Comparison of ENCODE assay signal across 13 cellular contexts in genomic region chr1:228345201-228345930, GRCh38.
DNase-seq lines count a peak whose midpoint lies in the region; ATAC-seq and TF ChIP-seq lines count a peak whose summit lies in the region.
"Had no signal": no experiment of that assay in that cellular context is flagged by ENCODE, and none has a peak within 500 bp of the region (broad histone marks: within the 10 kb centered on the region; RNA-seq: fewer than 3 reads in every experiment).

No MANE protein-coding gene starts in this region.

- ATAC-seq in WTC11 (no peak), GM18517 (IDR thresholded peaks at IDR 0.05; ENCODE audit: unreplicated experiment) (no peak), HG02852 (IDR thresholded peaks at IDR 0.05; ENCODE audit: unreplicated experiment) (no peak)
- ATAC-seq: activated CD8-positive, alpha-beta T cell treated with anti-CD3 and anti-CD28 coated beads, Interleukin-2, amount 10 ng/mL, durations not matched to agents 7 days and 5 days had no signal

- H3K4me3 ChIP-seq in GM06990 (replicated peaks; ENCODE audit: low read depth, low read length), result no peak overlapping the region
- H3K4me3 ChIP-seq: skin epidermis had no signal

- H3K4me1 Mint-ChIP-seq in WTC11 (no peaks in the 10 kb centered on the region), progenitor cell of endocrine pancreas (ENCODE audit: low read depth) (no peaks in the 10 kb centered on the region)

- H3K27me3 ChIP-seq in GM06990 (replicated peaks; ENCODE audit: control insufficient read depth, insufficient read depth, low read length), result no peaks in the 10 kb centered on the region
- H3K27me3 ChIP-seq: neutrophil had no signal

- peaks cover 11% of the 10 kb centered on the region for H3K36me3 Mint-ChIP-seq in WTC11
- H3K36me3 Mint-ChIP-seq in progenitor cell of endocrine pancreas (ENCODE audit: insufficient read depth), result peaks cover 11% of the 10 kb centered on the region

- no peaks in the 10 kb centered on the region for H3K36me3 ChIP-seq in GM06990 (ENCODE audit: control insufficient read depth, insufficient read depth, low read length)
- H3K36me3 ChIP-seq: neutrophil had no signal

- peak; percentile 1 for DNase-seq in GM06990 (ENCODE audit: extremely low read depth, insufficient read length)
- peak; percentile 8 for DNase-seq in WTC11 (ENCODE audit: low spot score)
- DNase-seq in islet precursor cell, result peak; percentile 45
- no peak for DNase-seq in progenitor cell of endocrine pancreas (ENCODE audit: low spot score, unreplicated experiment)
- DNase-seq in NCI-H526 (lab: John Stamatoyannopoulos, UW), result no peak
- DNase-seq: activated CD8-positive, alpha-beta T cell treated with anti-CD3 and anti-CD28 coated beads, Interleukin-2, amount 10 ng/mL, durations not matched to agents 7 days and 5 days; NCI-H1436; stimulated activated CD4-positive, alpha-beta T cell treated with anti-CD3 and anti-CD28 coated beads, Interleukin-4, amount 100 ng/mL, for 24 hours; SW 1271 had no signal

- H3K9me3 Mint-ChIP-seq in WTC11, result peaks cover 12% of the 10 kb centered on the region
- peaks cover 7% of the 10 kb centered on the region for H3K9me3 Mint-ChIP-seq in progenitor cell of endocrine pancreas (ENCODE audit: low read depth)

- H3K27me3 Mint-ChIP-seq in WTC11 (ENCODE audit: low read depth), result no peaks in the 10 kb centered on the region
- no peaks in the 10 kb centered on the region for H3K27me3 Mint-ChIP-seq in progenitor cell of endocrine pancreas

- no peak overlapping the region for H3K4me3 Mint-ChIP-seq in WTC11
- H3K4me3 Mint-ChIP-seq in progenitor cell of endocrine pancreas (ENCODE audit: low read depth), result no peak overlapping the region
- H3K4me3 Mint-ChIP-seq: activated CD8-positive, alpha-beta T cell treated with anti-CD3 and anti-CD28 coated beads, Interleukin-2, amount 10 ng/mL, durations not matched to agents 7 days and 5 days had no signal

- CTCF ChIA-PET in WTC11 (lab: Charles Lee), result no interaction called here

- no peak for TF ChIP-seq CTCF in GM06990 (IDR thresholded peaks at IDR 0.05; ENCODE audit: insufficient read depth, low read length, poor library complexity, severe bottlenecking)
- TF ChIP-seq CTCF in WTC11 (IDR thresholded peaks at IDR 0.05), result no peak
- TF ChIP-seq CTCF in progenitor cell of endocrine pancreas (IDR thresholded peaks at IDR 0.05; ENCODE audit: unreplicated experiment), result no peak

- POLR2A ChIA-PET in WTC11 (lab: Charles Lee), result no interaction called here

- H3K27ac Mint-ChIP-seq in WTC11 (no peak overlapping the region), progenitor cell of endocrine pancreas (peak overlapping the region; percentile 73)
- H3K27ac Mint-ChIP-seq: activated CD8-positive, alpha-beta T cell treated with anti-CD3 and anti-CD28 coated beads, Interleukin-2, amount 10 ng/mL, durations not matched to agents 7 days and 5 days had no signal

TF ChIP-seq in WTC11, 78 proteins besides CTCF, POLR2A, EP300 and RAD21:
- no peak for TF ChIP-seq HMGXB4 (CRISPR knock-in tag; IDR thresholded peaks at IDR 0.05)
- TF ChIP-seq ZSCAN18 (CRISPR knock-in tag; IDR thresholded peaks at IDR 0.05), result no peak
- no peak for TF ChIP-seq CDX4 (CRISPR knock-in tag; IDR thresholded peaks at IDR 0.05; ENCODE audit: borderline replicate concordance)
- TF ChIP-seq FOXK1 (CRISPR knock-in tag; IDR thresholded peaks at IDR 0.05), result no peak
- TF ChIP-seq GRHL2 (CRISPR knock-in tag; IDR thresholded peaks at IDR 0.05; ENCODE audit: insufficient replicate concordance, severe bottlenecking), result no peak
- no peak for TF ChIP-seq MXD4 (CRISPR knock-in tag; IDR thresholded peaks at IDR 0.05; ENCODE audit: borderline replicate concordance)
- no peak for TF ChIP-seq ZNF396 (CRISPR knock-in tag; IDR thresholded peaks at IDR 0.05; ENCODE audit: borderline replicate concordance)
- TF ChIP-seq FOXJ3 (CRISPR knock-in tag; IDR thresholded peaks at IDR 0.05; ENCODE audit: borderline replicate concordance), result no peak
- no peak for TF ChIP-seq JAZF1 (CRISPR knock-in tag; IDR thresholded peaks at IDR 0.05)
- no peak for TF ChIP-seq ATF6 (CRISPR knock-in tag; IDR thresholded peaks at IDR 0.05)

Comparison
In these comparisons a context has a peak if more than half of its experiments do, and no peak if none do; other contexts are left out.
1. DNase-seq: peak in GM06990 (single experiment), WTC11 (single experiment) and islet precursor cell (single experiment); none in progenitor cell of endocrine pancreas (single experiment) and NCI-H526 (0 of 2).